Comparison of ENCODE assay signal across 7 cellular contexts in the genomic region with DNA sequence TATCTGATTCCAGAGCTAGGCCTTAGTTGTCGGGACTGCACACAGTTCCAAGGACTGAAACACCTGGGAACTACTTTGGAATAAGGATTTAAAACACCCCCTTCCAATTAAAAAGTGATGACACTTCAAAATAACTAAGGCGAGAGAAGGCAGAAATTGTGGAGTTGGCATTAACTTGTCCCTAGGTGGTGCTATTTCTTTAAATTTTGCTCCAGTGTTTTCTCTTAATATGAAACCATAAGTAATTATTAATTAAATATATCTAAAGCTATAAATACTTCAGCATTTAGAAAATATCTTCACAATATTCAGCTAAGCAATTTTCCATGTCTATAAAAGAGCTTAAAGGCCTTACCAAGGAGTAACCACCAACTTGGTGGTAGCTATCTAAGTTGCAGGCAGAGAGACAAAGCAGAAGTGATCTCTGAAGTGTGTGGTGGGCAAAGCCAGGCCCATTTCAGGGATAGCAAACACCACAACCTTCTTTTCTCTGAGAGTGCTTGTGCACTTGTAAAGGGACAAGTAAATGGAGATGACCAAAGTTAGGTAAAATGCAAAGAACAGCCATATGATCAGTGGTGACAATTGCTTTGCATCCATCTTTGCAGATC.
DNase-seq lines count a peak whose midpoint lies in the region; ATAC-seq and TF ChIP-seq lines count a peak whose summit lies in the region.

No MANE protein-coding gene starts in this region.

- no peak overlapping the region for H2AFZ ChIP-seq in MM.1S (ENCODE audit: low read length)

- H3K36me3 ChIP-seq in MM.1S (replicated peaks; ENCODE audit: insufficient read depth, low read length) = 0 out of 2 replicates have a peak, but pooled peaks cover 2% of the 10 kb centered on the region
- H3K36me3 ChIP-seq in WERI-Rb-1 = no peaks in the 10 kb centered on the region

- H3K4me3 Mint-ChIP-seq in stimulated activated effector memory CD8-positive, alpha-beta T cell treated with anti-CD3 and anti-CD28 coated beads, Interleukin-12 subunit alpha, Interleukin-12 subunit beta, amount 100 ng/mL, for 72 hours = no peak overlapping the region

- H3F3A ChIP-seq in MM.1S (ENCODE audit: insufficient read depth, low read length) = 0 out of 2 replicates have a peak, but pooled peaks cover 6% of the 10 kb centered on the region

- peak overlapping the region; percentile 61 for H3K27ac Mint-ChIP-seq in stimulated activated effector memory CD8-positive, alpha-beta T cell treated with anti-CD3 and anti-CD28 coated beads, Interleukin-12 subunit alpha, Interleukin-12 subunit beta, amount 100 ng/mL, for 72 hours

- no peaks in the 10 kb centered on the region for H3K4me1 ChIP-seq in MM.1S (ENCODE audit: low read length)

- TF ChIP-seq CTCF in MM.1S (IDR thresholded peaks at IDR 0.05; ENCODE audit: low read length) = peak; percentile 52
- 0 out of 2 replicates have a peak, but pooled peaks have one; percentile 24 for TF ChIP-seq CTCF in WERI-Rb-1 (IDR thresholded peaks at IDR 0.05; ENCODE audit: low read depth, low read length)
- TF ChIP-seq CTCF in foreskin fibroblast (IDR thresholded peaks at IDR 0.05; ENCODE audit: low read depth, low read length) = peak; percentile 45

- DNase-seq in DMS79 treated with DMSO at 0.1 percent for 48 hours (lab: John Stamatoyannopoulos, UW) (peak; percentile 36), MM.1S (peak; percentile 45), WERI-Rb-1 (no peak), foreskin fibroblast (peak in 1 of 2 donors; percentile 55)
- DNase-seq in stimulated activated effector memory CD8-positive, alpha-beta T cell treated with anti-CD3 and anti-CD28 coated beads, Interleukin-12 subunit alpha, Interleukin-12 subunit beta, amount 100 ng/mL, for 72 hours (ENCODE audit: low spot score in 2 of 2) = no peak

- no peak overlapping the region for H3K9ac ChIP-seq in MM.1S (ENCODE audit: low read length)

- H3K27ac ChIP-seq in MM.1S (ENCODE audit: low read length) (no peak overlapping the region), WERI-Rb-1 (no peak overlapping the region)

- H4K20me1 ChIP-seq in MM.1S (ENCODE audit: insufficient read depth, low read length) = no peaks in the 10 kb centered on the region

- H3K9me3 ChIP-seq in MM.1S (replicated peaks; ENCODE audit: insufficient read depth, low read length) (no peaks in the 10 kb centered on the region), WERI-Rb-1 (ENCODE audit: severe bottlenecking) (no peaks in the 10 kb centered on the region)

- no peaks in the 10 kb centered on the region for H3K9me3 Mint-ChIP-seq in stimulated activated effector memory CD8-positive, alpha-beta T cell treated with anti-CD3 and anti-CD28 coated beads, Interleukin-12 subunit alpha, Interleukin-12 subunit beta, amount 100 ng/mL, for 72 hours

- peaks cover 16% of the 10 kb centered on the region for H3K4me1 Mint-ChIP-seq in stimulated activated effector memory CD8-positive, alpha-beta T cell treated with anti-CD3 and anti-CD28 coated beads, Interleukin-12 subunit alpha, Interleukin-12 subunit beta, amount 100 ng/mL, for 72 hours

- H3K27me3 ChIP-seq in MM.1S (replicated peaks; ENCODE audit: insufficient read depth, low read length) (no peaks in the 10 kb centered on the region), WERI-Rb-1 (ENCODE audit: insufficient read depth, low read depth, severe bottlenecking) (no peaks in the 10 kb centered on the region)

- ATAC-seq in GM19397 (IDR thresholded peaks at IDR 0.05; ENCODE audit: unreplicated experiment) (peak; percentile 58), HG03025 (IDR thresholded peaks at IDR 0.05; ENCODE audit: low FRiP score, unreplicated experiment) (no peak)
- ATAC-seq in stimulated activated effector memory CD8-positive, alpha-beta T cell treated with anti-CD3 and anti-CD28 coated beads, Interleukin-12 subunit alpha, Interleukin-12 subunit beta, amount 100 ng/mL, for 72 hours = no peak

- peaks cover 79% of the 10 kb centered on the region for H3K36me3 Mint-ChIP-seq in stimulated activated effector memory CD8-positive, alpha-beta T cell treated with anti-CD3 and anti-CD28 coated beads, Interleukin-12 subunit alpha, Interleukin-12 subunit beta, amount 100 ng/mL, for 72 hours

- no peaks in the 10 kb centered on the region for H3K9me2 ChIP-seq in MM.1S (replicated peaks; ENCODE audit: insufficient read depth, low read length)

- no peak overlapping the region for H3K4me2 ChIP-seq in MM.1S (ENCODE audit: low read depth, low read length)

- H3K4me3 ChIP-seq in MM.1S (ENCODE audit: low read length) (no peak overlapping the region), WERI-Rb-1 (ENCODE audit: low read depth, low read length) (no peak overlapping the region), foreskin fibroblast (ENCODE audit: low read depth in 1 of 2, low read length in 2 of 2) (no peak overlapping the region)

- no peaks in the 10 kb centered on the region for H3K79me2 ChIP-seq in MM.1S (ENCODE audit: low read length)

Comparison
In these comparisons a context has a peak if more than half of its experiments do, and no peak if none do; other contexts are left out.
1. DNase-seq: peak in DMS79 treated with DMSO at 0.1 percent for 48 hours (single experiment) and MM.1S (single experiment); none in WERI-Rb-1 (single experiment) and stimulated activated effector memory CD8-positive, alpha-beta T cell treated with anti-CD3 and anti-CD28 coated beads, Interleukin-12 subunit alpha, Interleukin-12 subunit beta, amount 100 ng/mL, for 72 hours (0 of 2).
2. Peak in every context shown above with its lines, with median percentiles within 50 percentile points of each other: CTCF ChIP-seq.